In the genomic region with DNA sequence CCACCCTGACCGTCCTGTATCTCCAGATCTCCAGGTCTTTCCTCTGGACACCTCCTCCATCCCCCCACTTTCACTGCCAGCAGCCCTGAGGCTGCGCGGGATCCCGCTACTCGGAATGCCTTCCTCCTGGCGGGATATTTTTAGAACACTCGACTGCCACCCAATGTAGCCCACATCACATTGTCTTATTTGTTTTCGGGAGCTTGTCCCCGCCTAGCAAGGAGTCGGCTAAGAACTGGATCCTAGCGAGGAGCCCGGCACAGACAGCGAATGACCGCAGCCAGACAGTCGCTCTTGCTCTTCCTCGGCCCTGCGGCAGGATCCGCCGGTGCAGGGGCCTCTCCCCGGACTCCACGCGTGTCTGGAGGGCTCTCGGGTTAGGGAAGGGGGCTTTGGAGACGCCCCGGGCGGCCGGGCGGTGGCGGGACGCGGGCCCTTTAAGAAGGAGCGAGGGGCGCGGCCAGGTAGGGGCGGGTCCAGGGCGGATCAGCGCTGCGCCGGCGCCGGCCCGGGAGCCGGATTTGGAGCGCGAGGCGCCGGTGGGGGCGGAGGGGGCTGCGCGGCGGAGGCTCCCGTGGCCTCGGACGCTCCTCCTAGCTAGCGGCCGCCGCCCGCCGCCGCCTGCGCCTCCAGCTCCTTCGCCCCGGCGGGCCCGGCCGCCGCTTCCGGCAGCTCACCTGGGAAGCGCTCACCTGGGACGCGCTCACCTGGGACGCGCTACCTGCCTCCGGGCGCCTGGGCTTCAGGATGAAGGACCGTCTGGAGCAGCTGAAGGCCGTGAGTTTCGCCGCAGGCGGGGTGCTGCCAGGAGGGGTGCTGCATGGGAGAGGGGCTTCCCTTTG, we compare ENCODE assay signal across 8 cellular contexts. TPM values are rescaled to one million over a fixed set of nuclear protein-coding genes. Genes with fewer than 3 reads are reported as not detected.
A peak's percentile ranks its signal among the peaks of the same experiment; 100 is the strongest.
DNase-seq lines count a peak whose midpoint lies in the region; ATAC-seq and TF ChIP-seq lines count a peak whose summit lies in the region.

Gene STX3 (plus strand): TSS at position 518 of the 842 bp plus-strand sequence. CDS start 230 bp downstream, at position 748.

- no peaks in the 10 kb centered on the region for H3K9me3 Mint-ChIP-seq in activated CD8-positive, alpha-beta T cell treated with anti-CD3 and anti-CD28 coated beads, Interleukin-2, amount 10 ng/mL, durations not matched to agents 7 days and 5 days (ENCODE audit: insufficient read depth)

- H3K9me3 ChIP-seq in A673 (ENCODE audit: low read depth, low read length, poor library complexity, severe bottlenecking) (no peaks in the 10 kb centered on the region), ectodermal cell (ENCODE audit: control insufficient read depth, low read length) (no peaks in the 10 kb centered on the region), lower lobe of right lung (no peaks in the 10 kb centered on the region)

- H3K4me3 ChIP-seq in A673 (ENCODE audit: low read depth, low read length, poor library complexity, severe bottlenecking) (peak within 1 kb of the TSS; percentile 72), ectodermal cell (ENCODE audit: insufficient read depth, low read depth, low read length) (peak within 1 kb of the TSS; percentile 85), lower lobe of right lung (peak within 1 kb of the TSS; percentile 98)

- H3K27me3 ChIP-seq in A673 (replicated peaks; ENCODE audit: insufficient read depth, low read depth, low read length, poor library complexity) = peaks cover 2% of the 10 kb centered on the region
- peaks cover 5% of the 10 kb centered on the region for H3K27me3 ChIP-seq in ectodermal cell (ENCODE audit: control insufficient read depth, insufficient read depth, low read length, poor library complexity, severe bottlenecking)
- H3K27me3 ChIP-seq in lower lobe of right lung (ENCODE audit: low read depth) = no peaks in the 10 kb centered on the region

- no TSS peak for BruUV-seq in A673 (replicated peaks; lab: Mats Ljungman, UMichigan)

- WGBS in ectodermal cell, 2 experiments = 0% methylated on average over 80 of the region's 80 CpGs

- H3K36me3 Mint-ChIP-seq in activated CD8-positive, alpha-beta T cell treated with anti-CD3 and anti-CD28 coated beads, Interleukin-2, amount 10 ng/mL, durations not matched to agents 7 days and 5 days (ENCODE audit: low read depth) = peaks cover 29% of the 10 kb centered on the region

- POLR2A ChIA-PET in A673 (lab: Charles Lee; ENCODE audit: low non-redundant PET) = interaction anchor here (0.6 kb wide), 1 partner anchor 9 kb away, joined by 4 read pairs; no protein-coding TSS in a partner anchor
- POLR2A ChIA-PET in activated CD8-positive, alpha-beta T cell treated with anti-CD3 and anti-CD28 coated beads, Interleukin-2, amount 10 ng/mL, durations not matched to agents 7 days and 5 days (lab: Charles Lee) = interaction anchor here (0.7 to 2.1 kb wide), 11 partner anchors 11 to 1178 kb away, joined by 3 to 8 read pairs (median 4); no protein-coding TSS in a partner anchor

- peak within 1 kb of the TSS; percentile 98 for H3K4me3 Mint-ChIP-seq in activated CD8-positive, alpha-beta T cell treated with anti-CD3 and anti-CD28 coated beads, Interleukin-2, amount 10 ng/mL, durations not matched to agents 7 days and 5 days

- DNase-seq in A673 (ENCODE audit: low spot score) (peak; percentile 88), NCI-H69 (lab: John Stamatoyannopoulos, UW) (peak; percentile 88), lower lobe of right lung (peak; percentile 89)
- DNase-seq in activated CD8-positive, alpha-beta T cell treated with anti-CD3 and anti-CD28 coated beads, Interleukin-2, amount 10 ng/mL, durations not matched to agents 7 days and 5 days = peak; percentile 83
- peak; percentile 16 to 51 (median 41) for DNase-seq in stimulated activated CD4-positive, alpha-beta T cell treated with anti-CD3 and anti-CD28 coated beads, TNF-alpha, amount 100 ng/mL, for 1 hour (ENCODE audit: low read depth in 3 of 3, low spot score in 1 of 3)

- intact Hi-C loops in A673 (cut with micrococcal nuclease; ENCODE audit: unreplicated experiment) = loop anchor here (1.0 kb wide), 2 partner anchors 47 to 164 kb away; no protein-coding TSS in a partner anchor
- intact Hi-C loops in lower lobe of right lung (cut with DNase I) = loop anchor here (10.0 kb wide), 1 partner anchor 50 kb away; no protein-coding TSS in a partner anchor

- peak within 1 kb of the TSS; percentile 91 for H3K27ac Mint-ChIP-seq in activated CD8-positive, alpha-beta T cell treated with anti-CD3 and anti-CD28 coated beads, Interleukin-2, amount 10 ng/mL, durations not matched to agents 7 days and 5 days

- H3K27me3 Mint-ChIP-seq in activated CD8-positive, alpha-beta T cell treated with anti-CD3 and anti-CD28 coated beads, Interleukin-2, amount 10 ng/mL, durations not matched to agents 7 days and 5 days (ENCODE audit: low read depth) = peaks cover 3% of the 10 kb centered on the region

- H3K27ac ChIP-seq in A673 (ENCODE audit: low read depth, low read length, poor library complexity, severe bottlenecking) (peak within 1 kb of the TSS; percentile 51), ectodermal cell (ENCODE audit: insufficient read depth, low read depth, low read length, poor library complexity, severe bottlenecking) (no peak within 1 kb of the TSS), lower lobe of right lung (peak within 1 kb of the TSS; percentile 96)

- H3K4me1 Mint-ChIP-seq in activated CD8-positive, alpha-beta T cell treated with anti-CD3 and anti-CD28 coated beads, Interleukin-2, amount 10 ng/mL, durations not matched to agents 7 days and 5 days (ENCODE audit: low read depth) = peaks cover 42% of the 10 kb centered on the region

- CTCF ChIA-PET in A673 (lab: Charles Lee) = interaction anchor here (0.5 to 1.5 kb wide), 11 partner anchors 11 to 496 kb away, joined by 3 to 13 read pairs (median 5); no protein-coding TSS in a partner anchor
- CTCF ChIA-PET in activated CD8-positive, alpha-beta T cell treated with anti-CD3 and anti-CD28 coated beads, Interleukin-2, amount 10 ng/mL, durations not matched to agents 7 days and 5 days (lab: Charles Lee) = interaction anchor here (0.7 to 6.3 kb wide), 25 partner anchors 9 to 217 kb away, joined by 3 to 146 read pairs (median 5); partner anchors contain the start of genes MRPL16 and PATL1

- TF ChIP-seq CTCF in A673 (conservative IDR thresholded peaks at IDR 0.05; ENCODE audit: low read depth, low read length) (no peak), lower lobe of right lung (IDR thresholded peaks at IDR 0.05) (no peak)

- H3K4me1 ChIP-seq in A673 (ENCODE audit: insufficient read depth, low read length, poor library complexity, severe bottlenecking) = peaks cover 5% of the 10 kb centered on the region
- peaks cover 3% of the 10 kb centered on the region for H3K4me1 ChIP-seq in ectodermal cell (ENCODE audit: control insufficient read depth, insufficient read depth, low read length)
- H3K4me1 ChIP-seq in lower lobe of right lung = peaks cover 24% of the 10 kb centered on the region

- no peaks in the 10 kb centered on the region for H3K36me3 ChIP-seq in A673 (ENCODE audit: insufficient read depth, low read length, poor library complexity, severe bottlenecking)
- H3K36me3 ChIP-seq in ectodermal cell (ENCODE audit: control insufficient read depth, insufficient read depth, low read length) = no peaks in the 10 kb centered on the region
- H3K36me3 ChIP-seq in lower lobe of right lung = peaks cover 8% of the 10 kb centered on the region

- ATAC-seq in GM18907 (IDR thresholded peaks at IDR 0.05; ENCODE audit: unreplicated experiment) (peak; percentile 62), HG03196 (IDR thresholded peaks at IDR 0.05; ENCODE audit: unreplicated experiment) (peak; percentile 70), lower lobe of right lung (peak; percentile 94)
- peak; percentile 88 for ATAC-seq in activated CD8-positive, alpha-beta T cell treated with anti-CD3 and anti-CD28 coated beads, Interleukin-2, amount 10 ng/mL, durations not matched to agents 7 days and 5 days

RNA-seq across cellular contexts. Expression of gene STX3, which starts in this region (rescaled TPM):
- 10.1 and 16.0 TPM in 2 replicates for total RNA-seq in A673 (2021)
- 100 to 1,000 TPM; 101 to 105 TPM for total RNA-seq in activated CD8-positive, alpha-beta T cell treated with anti-CD3 and anti-CD28 coated beads, Interleukin-2, amount 10 ng/mL, durations not matched to agents 7 days and 5 days
- polyA plus RNA-seq in ectodermal cell (2013, experiment 1 of 4) = 36.8 TPM
- polyA plus RNA-seq in ectodermal cell (2013, experiment 2 of 4) = 40.5 TPM
- 31.3 TPM for polyA plus RNA-seq in ectodermal cell (2013, experiment 3 of 4)
- polyA plus RNA-seq in ectodermal cell (2013, experiment 4 of 4) = 33.9 TPM
- total RNA-seq in lower lobe of right lung = 59.4 TPM
